Comparison of ENCODE assay signal across 26 cellular contexts in genomic region chr9:36815023-36815422, GRCh38.
"Had no signal": no experiment of that assay in that cellular context is flagged by ENCODE, and none has a peak within 500 bp of the region (broad histone marks: within the 10 kb centered on the region; RNA-seq: fewer than 3 reads in every experiment).

No MANE protein-coding gene starts in this region.

- H3K27ac Mint-ChIP-seq: memory B cell; mesothelial cell of epicardium; naive B cell; nephron; neural progenitor cell; progenitor cell of endocrine pancreas; stimulated activated naive B cell treated with anti-CD40 and anti-IgM and Interleukin-4, amounts not matched to agents 10 μg/mL and 1 μg/mL and 100 μg/mL, for 72 hours; stimulated activated naive CD8-positive, alpha-beta T cell treated with anti-CD3 and anti-CD28 coated beads, Interleukin-15, Interleukin-2, amounts not matched to agents 100 ng/mL and 50 ng/mL, for 24 hours had no signal

- H3K4me3 ChIP-seq: esophagus muscularis mucosa, gastroesophageal sphincter, heart left ventricle, hepatocyte, lung, mucosa of descending colon, neural progenitor cell, right lobe of liver, suprapubic skin, transverse colon, upper lobe of right lung, uterus had no signal

- H3K9me3 ChIP-seq: esophagus muscularis mucosa, gastroesophageal sphincter, heart left ventricle, mucosa of descending colon, right lobe of liver, suprapubic skin, transverse colon, upper lobe of right lung, uterus had no signal

- H3K36me3 Mint-ChIP-seq: mesothelial cell of epicardium, neural progenitor cell had no signal

- DNase-seq: dermis blood vessel endothelial cell; effector memory CD4-positive, alpha-beta T cell; foreskin keratinocyte; heart left ventricle; mucosa of descending colon; naive B cell; stimulated activated CD4-positive, alpha-beta T cell treated with anti-CD3 and anti-CD28 coated beads, Interleukin-15, amount 100 ng/mL, for 24 hours; stimulated activated CD4-positive, alpha-beta T cell treated with anti-CD3 and anti-CD28 coated beads, Interleukin-2, amount 100 ng/mL, for 48 hours; stimulated activated naive B cell treated with anti-CD40 and anti-IgM and Interleukin-4, amounts not matched to agents 10 μg/mL and 1 μg/mL and 100 μg/mL, for 72 hours; transverse colon; upper lobe of right lung; uterus had no signal

- H3K4me2 ChIP-seq: neural progenitor cell had no signal

- H3K27me3 ChIP-seq: right lobe of liver, uterus had no signal

- H2AFZ ChIP-seq: hepatocyte, neural progenitor cell, parathyroid adenoma had no signal

- H3K4me3 Mint-ChIP-seq: memory B cell; mesothelial cell of epicardium; naive B cell; nephron; neural progenitor cell; stimulated activated naive B cell treated with anti-CD40 and anti-IgM and Interleukin-4, amounts not matched to agents 10 μg/mL and 1 μg/mL and 100 μg/mL, for 72 hours; stimulated activated naive CD8-positive, alpha-beta T cell treated with anti-CD3 and anti-CD28 coated beads, Interleukin-15, Interleukin-2, amounts not matched to agents 100 ng/mL and 50 ng/mL, for 24 hours had no signal

- H3K9me3 Mint-ChIP-seq: memory B cell; stimulated activated naive B cell treated with anti-CD40 and anti-IgM and Interleukin-4, amounts not matched to agents 10 μg/mL and 1 μg/mL and 100 μg/mL, for 72 hours; stimulated activated naive CD8-positive, alpha-beta T cell treated with anti-CD3 and anti-CD28 coated beads, Interleukin-15, Interleukin-2, amounts not matched to agents 100 ng/mL and 50 ng/mL, for 24 hours had no signal

- H3K36me3 ChIP-seq: esophagus muscularis mucosa, gastroesophageal sphincter, heart left ventricle, neural progenitor cell, right lobe of liver, suprapubic skin, transverse colon, upper lobe of right lung, uterus had no signal

- H3K9ac ChIP-seq: neural progenitor cell, parathyroid adenoma had no signal

- ATAC-seq: foreskin keratinocyte; gastroesophageal sphincter; heart left ventricle; left lobe of liver; mucosa of descending colon; stimulated activated naive B cell treated with anti-CD40 and anti-IgM and Interleukin-4, amounts not matched to agents 10 μg/mL and 1 μg/mL and 100 μg/mL, for 72 hours; upper lobe of right lung had no signal

- H3K4me1 ChIP-seq: foreskin keratinocyte, parathyroid adenoma, right lobe of liver, upper lobe of right lung, uterus had no signal

- H3K27ac ChIP-seq: esophagus muscularis mucosa, foreskin keratinocyte, gastroesophageal sphincter, heart left ventricle, hepatocyte, neural progenitor cell, parathyroid adenoma, right lobe of liver, suprapubic skin, transverse colon, upper lobe of right lung, uterus had no signal
